ENCODE assay signal across 24 cellular contexts in genomic region chr6:151108548-151108947, GRCh38.
DNase-seq lines count a peak whose midpoint lies in the region; ATAC-seq, FAIRE-seq and TF ChIP-seq lines count a peak whose summit lies in the region.
"Had no signal": no experiment of that assay in that cellular context is flagged by ENCODE, and none has a peak within 500 bp of the region (broad histone marks: within the 10 kb centered on the region; RNA-seq: fewer than 3 reads in every experiment).

No MANE protein-coding gene starts in this region.

- H3K9me3 Mint-ChIP-seq in activated naive CD4-positive, alpha-beta T cell treated with anti-CD3 and anti-CD28 coated beads, Interleukin-2, amount 10 ng/mL, durations not matched to agents 7 days and 5 days = no peaks in the 10 kb centered on the region
- no peaks in the 10 kb centered on the region for H3K9me3 Mint-ChIP-seq in activated naive CD4-positive, alpha-beta T cell treated with anti-CD3 and anti-CD28 coated beads, Interleukin-2, amount 50 U/mL, for 72 hours
- H3K9me3 Mint-ChIP-seq in activated naive CD8-positive, alpha-beta T cell treated with anti-CD3 and anti-CD28 coated beads, Interleukin-2, amount 50 U/mL, for 24 hours = no peaks in the 10 kb centered on the region
- H3K9me3 Mint-ChIP-seq: CD8-positive, alpha-beta memory T cell; HFFc6 had no signal

- CTCF ChIA-PET in activated naive CD4-positive, alpha-beta T cell treated with anti-CD3 and anti-CD28 coated beads, Interleukin-2, amount 10 ng/mL, durations not matched to agents 7 days and 5 days (lab: Charles Lee) = no interaction called here
- CTCF ChIA-PET in HepG2 (lab: Yijun Ruan, JAX; ENCODE audit: low intra/inter-chr PET ratio, low total read pairs) = no interaction called here

- no peaks in the 10 kb centered on the region for H3K9me3 ChIP-seq in HepG2 (ENCODE audit: low read length)
- H3K9me3 ChIP-seq: BE2C had no signal

- TF ChIP-seq RAD21 in HepG2 (CRISPR knock-in tag; IDR thresholded peaks at IDR 0.05) = no peak

- BruUV-seq in HepG2 (replicated peaks; lab: Mats Ljungman, UMichigan) = no TSS peak

- H3K79me2 ChIP-seq in HepG2 (ENCODE audit: insufficient read depth, low read length) = no peaks in the 10 kb centered on the region

- intact Hi-C loops in HepG2 (cut with micrococcal nuclease; ENCODE audit: unreplicated experiment) = no loop called here

- no peak for TF ChIP-seq CTCF in HepG2 (CRISPR knock-in tag; IDR thresholded peaks at IDR 0.05)

- peaks cover 5% of the 10 kb centered on the region for H3K27me3 Mint-ChIP-seq in activated naive CD4-positive, alpha-beta T cell treated with anti-CD3 and anti-CD28 coated beads, Interleukin-2, amount 10 ng/mL, durations not matched to agents 7 days and 5 days
- peaks cover 4% of the 10 kb centered on the region for H3K27me3 Mint-ChIP-seq in activated naive CD8-positive, alpha-beta T cell treated with anti-CD3 and anti-CD28 coated beads, Interleukin-2, amount 50 U/mL, for 24 hours

- TF ChIP-seq POLR2A in HepG2 (IDR thresholded peaks at IDR 0.05; ENCODE audit: insufficient read depth in 1 of 2, low read depth in 2 of 2, low read length in 2 of 2) = no peak

- H3K27me3 ChIP-seq in HepG2 (ENCODE audit: control insufficient read depth in 1 of 2, insufficient read depth in 2 of 2, low read length in 2 of 2) = no peaks in the 10 kb centered on the region
- H3K27me3 ChIP-seq: BE2C had no signal

- WGBS in HepG2 (ENCODE audit: low lambda C conversion rate) = 88% methylated on average over 6 of the region's 6 CpGs

- POLR2A ChIA-PET in HepG2 (lab: Yijun Ruan, JAX) = no interaction called here

- H2AFZ ChIP-seq in HepG2 (ENCODE audit: low read length) = no peak overlapping the region

- ATAC-seq in activated naive CD4-positive, alpha-beta T cell treated with anti-CD3 and anti-CD28 coated beads, Interleukin-2, amount 50 U/mL, for 72 hours = no peak
- peak; percentile 11 for ATAC-seq in HepG2
- no peak for ATAC-seq in activated naive CD8-positive, alpha-beta T cell treated with anti-CD3 and anti-CD28 coated beads, Interleukin-2, amount 50 U/mL, for 24 hours
- ATAC-seq: GM12878 had no signal

- H3K4me3 ChIP-seq in HepG2 (replicated peaks in 1 of 3; ENCODE audit: insufficient read depth in 1 of 3, low read depth in 2 of 3, low read length in 3 of 3) = no peak overlapping the region
- H3K4me3 ChIP-seq: GM12878 had no signal

- no peaks in the 10 kb centered on the region for H3K36me3 Mint-ChIP-seq in activated naive CD4-positive, alpha-beta T cell treated with anti-CD3 and anti-CD28 coated beads, Interleukin-2, amount 10 ng/mL, durations not matched to agents 7 days and 5 days
- no peaks in the 10 kb centered on the region for H3K36me3 Mint-ChIP-seq in activated naive CD4-positive, alpha-beta T cell treated with anti-CD3 and anti-CD28 coated beads, Interleukin-2, amount 50 U/mL, for 72 hours
- peaks cover under 1% of the 10 kb centered on the region for H3K36me3 Mint-ChIP-seq in activated naive CD8-positive, alpha-beta T cell treated with anti-CD3 and anti-CD28 coated beads, Interleukin-2, amount 50 U/mL, for 24 hours (ENCODE audit: low read depth)
- H3K36me3 Mint-ChIP-seq: CD4-positive, CD25-positive, alpha-beta regulatory T cell; CD8-positive, alpha-beta memory T cell had no signal

- H4K20me1 ChIP-seq in HepG2 (ENCODE audit: insufficient read depth, low read length) = no peaks in the 10 kb centered on the region

- H3K27ac ChIP-seq in HepG2 (ENCODE audit: extremely low read length, insufficient read depth, low read length) = no peak overlapping the region
- H3K27ac ChIP-seq: HL-60 had no signal

- H3K4me3 Mint-ChIP-seq in activated naive CD4-positive, alpha-beta T cell treated with anti-CD3 and anti-CD28 coated beads, Interleukin-2, amount 10 ng/mL, durations not matched to agents 7 days and 5 days = no peak overlapping the region
- no peak overlapping the region for H3K4me3 Mint-ChIP-seq in activated naive CD8-positive, alpha-beta T cell treated with anti-CD3 and anti-CD28 coated beads, Interleukin-2, amount 50 U/mL, for 24 hours
- H3K4me3 Mint-ChIP-seq: CD4-positive, CD25-positive, alpha-beta regulatory T cell; CD8-positive, alpha-beta memory T cell; HFFc6 had no signal

- no peak for DNase-seq in activated naive CD4-positive, alpha-beta T cell treated with anti-CD3 and anti-CD28 coated beads, Interleukin-2, amount 10 ng/mL, durations not matched to agents 7 days and 5 days
- no peak for DNase-seq in activated naive CD4-positive, alpha-beta T cell treated with anti-CD3 and anti-CD28 coated beads, Interleukin-2, amount 50 U/mL, for 72 hours (ENCODE audit: low spot score in 2 of 2)
- DNase-seq in M059J (ENCODE audit: low read depth) (peak; percentile 9), HepG2 (ENCODE audit: low spot score) (no peak), activated gamma-delta T cell (lab: John Stamatoyannopoulos, UW) (no peak), AG20443 (ENCODE audit: low spot score) (no peak), urothelium cell line (ENCODE audit: low spot score) (no peak)
- DNase-seq in activated naive CD8-positive, alpha-beta T cell treated with anti-CD3 and anti-CD28 coated beads, Interleukin-2, amount 50 U/mL, for 24 hours = no peak
- DNase-seq: 8988T; BE2C; C1 segment of cervical spinal cord; CD4-positive, CD25-positive, alpha-beta regulatory T cell; CD8-positive, alpha-beta memory T cell; COR-L47; DMS 273 treated with DMSO at 0.1 percent for 48 hours; DMS53; DND-41; EL; HCEC 1CT; HFFc6 had no signal

- TF ChIP-seq EP300 in HepG2 (IDR thresholded peaks at IDR 0.05; ENCODE audit: low read depth in 2 of 2, low read length in 2 of 2) = no peak
- no peak for TF ChIP-seq EP300 in HepG2 (CRISPR knock-in tag; IDR thresholded peaks at IDR 0.05; ENCODE audit: borderline replicate concordance)

- no peak overlapping the region for H3K4me2 ChIP-seq in HepG2 (ENCODE audit: low read depth, low read length)

- FAIRE-seq in HepG2 (lab: Jason Lieb, UNC) (no peak), urothelium cell line (lab: Jason Lieb, UNC) (no peak)
- FAIRE-seq: GM12878, GM19239, H54 had no signal

- H3K4me1 Mint-ChIP-seq in activated naive CD4-positive, alpha-beta T cell treated with anti-CD3 and anti-CD28 coated beads, Interleukin-2, amount 10 ng/mL, durations not matched to agents 7 days and 5 days = no peaks in the 10 kb centered on the region
- H3K4me1 Mint-ChIP-seq in activated naive CD8-positive, alpha-beta T cell treated with anti-CD3 and anti-CD28 coated beads, Interleukin-2, amount 50 U/mL, for 24 hours = no peaks in the 10 kb centered on the region
- H3K4me1 Mint-ChIP-seq: CD4-positive, CD25-positive, alpha-beta regulatory T cell; CD8-positive, alpha-beta memory T cell had no signal

- H3K4me1 ChIP-seq in HepG2 (ENCODE audit: insufficient read depth, low read length) = peaks cover 41% of the 10 kb centered on the region

- H3K27ac Mint-ChIP-seq in activated naive CD4-positive, alpha-beta T cell treated with anti-CD3 and anti-CD28 coated beads, Interleukin-2, amount 10 ng/mL, durations not matched to agents 7 days and 5 days = peak overlapping the region; percentile 16
- peak overlapping the region in 1 of 2 donors; percentile 45 for H3K27ac Mint-ChIP-seq in activated naive CD4-positive, alpha-beta T cell treated with anti-CD3 and anti-CD28 coated beads, Interleukin-2, amount 50 U/mL, for 72 hours
- no peak overlapping the region for H3K27ac Mint-ChIP-seq in activated naive CD8-positive, alpha-beta T cell treated with anti-CD3 and anti-CD28 coated beads, Interleukin-2, amount 50 U/mL, for 24 hours
- H3K27ac Mint-ChIP-seq: CD4-positive, CD25-positive, alpha-beta regulatory T cell; CD8-positive, alpha-beta memory T cell; HFFc6 had no signal

- in situ Hi-C loops in HepG2 (cut with HindIII; ENCODE audit: extremely low pct_ligation_motif_present, low pct_unique_long_range_greater_than_20kb) = no loop called here

- H3K9ac ChIP-seq in HepG2 (ENCODE audit: insufficient read depth, low read depth, low read length) = no peak overlapping the region

- no peaks in the 10 kb centered on the region for H3K36me3 ChIP-seq in HepG2 (replicated peaks in 1 of 2; ENCODE audit: control insufficient read depth in 1 of 2, insufficient read depth in 2 of 2, low read length in 2 of 2)
- H3K36me3 ChIP-seq: BE2C had no signal

TF ChIP-seq in HepG2, 621 proteins besides CTCF, POLR2A, EP300 and RAD21 (continues in another document):
- no peak for TF ChIP-seq FUBP1 (CRISPR knock-in tag; IDR thresholded peaks at IDR 0.05; ENCODE audit: borderline replicate concordance)
- no peak for TF ChIP-seq PREB (CRISPR knock-in tag; IDR thresholded peaks at IDR 0.05)
- TF ChIP-seq FOXA3 (CRISPR knock-in tag; IDR thresholded peaks at IDR 0.05) = no peak
- no peak for TF ChIP-seq SUZ12 (IDR thresholded peaks at IDR 0.05; ENCODE audit: low read depth, low read length)
